3 cellular contexts compared by ENCODE assay signal in genomic region chr10:14693891-14694290, GRCh38.
"Had no signal": no experiment of that assay in that cellular context is flagged by ENCODE, and none has a peak within 500 bp of the region (broad histone marks: within the 10 kb centered on the region; RNA-seq: fewer than 3 reads in every experiment).

No MANE protein-coding gene starts in this region.

- H3K4me3 ChIP-seq: GM12878 had no signal

- DNase-seq: GDM1, GF-D8 had no signal

- ATAC-seq: GM12878 had no signal
